Comparison of ENCODE assay signal across 1 cellular context in genomic region chr2:37774976-37775907, GRCh38.
TF ChIP-seq lines count a peak whose summit lies in the region.

No MANE protein-coding gene starts in this region.

TF ChIP-seq in IMR-90, 13 proteins besides CTCF, POLR2A, EP300 and RAD21:
- TF ChIP-seq MAFK (IDR thresholded peaks at IDR 0.05; ENCODE audit: low read depth, low read length): no peak
- no peak for TF ChIP-seq SMC3 (IDR thresholded peaks at IDR 0.05; ENCODE audit: low read depth, low read length)
- TF ChIP-seq ELK1 (IDR thresholded peaks at IDR 0.05; ENCODE audit: borderline replicate concordance, low read depth, low read length): no peak
- TF ChIP-seq FOS (IDR thresholded peaks at IDR 0.05; ENCODE audit: low read depth, low read length): no peak
- TF ChIP-seq MAZ (IDR thresholded peaks at IDR 0.05; ENCODE audit: borderline replicate concordance, low read depth, low read length): no peak
- no peak for TF ChIP-seq CEBPB (IDR thresholded peaks at IDR 0.05; ENCODE audit: low read depth, low read length)
- TF ChIP-seq USF2 (IDR thresholded peaks at IDR 0.05; ENCODE audit: low read depth, low read length): no peak
- TF ChIP-seq MXI1 (IDR thresholded peaks at IDR 0.05; ENCODE audit: borderline replicate concordance, low read depth, low read length): no peak
- no peak for TF ChIP-seq NFE2L2 (IDR thresholded peaks at IDR 0.05; ENCODE audit: low read depth, low read length)
- TF ChIP-seq CHD1 (IDR thresholded peaks at IDR 0.05; ENCODE audit: low read depth, low read length): no peak
- no peak for TF ChIP-seq RCOR1 (IDR thresholded peaks at IDR 0.05; ENCODE audit: insufficient replicate concordance, low read length)
- TF ChIP-seq RFX5 (IDR thresholded peaks at IDR 0.05; ENCODE audit: low read depth, low read length): no peak
- no peak for TF ChIP-seq BHLHE40 (IDR thresholded peaks at IDR 0.05; ENCODE audit: low read depth, low read length)
